Comparison of ENCODE assay signal across 8 cellular contexts in genomic region chr6:133837801-133838349, GRCh38. TPM values are rescaled to one million over a fixed set of nuclear protein-coding genes. Genes with fewer than 3 reads are reported as not detected.
DNase-seq lines count a peak whose midpoint lies in the region; ATAC-seq and TF ChIP-seq lines count a peak whose summit lies in the region.

No MANE protein-coding gene starts in this region.

- peak overlapping the region; percentile 92 for H3K27ac ChIP-seq in foreskin keratinocyte

- no peaks in the 10 kb centered on the region for H3K9me3 Mint-ChIP-seq in activated T-helper 17 cell treated with anti-CD3 and anti-CD28 coated beads, Interleukin-2, amount 50 U/mL, for 72 hours
- peaks cover 4% of the 10 kb centered on the region for H3K9me3 Mint-ChIP-seq in progenitor cell of endocrine pancreas (ENCODE audit: low read depth)

- peaks cover 9% of the 10 kb centered on the region for H3K4me1 Mint-ChIP-seq in activated T-helper 17 cell treated with anti-CD3 and anti-CD28 coated beads, Interleukin-2, amount 50 U/mL, for 72 hours
- H3K4me1 Mint-ChIP-seq in progenitor cell of endocrine pancreas (ENCODE audit: low read depth): peaks cover 1% of the 10 kb centered on the region

- H3K36me3 Mint-ChIP-seq in activated T-helper 17 cell treated with anti-CD3 and anti-CD28 coated beads, Interleukin-2, amount 50 U/mL, for 72 hours (ENCODE audit: low read depth): no peaks in the 10 kb centered on the region
- H3K36me3 Mint-ChIP-seq in progenitor cell of endocrine pancreas (ENCODE audit: insufficient read depth): no peaks in the 10 kb centered on the region

- H3K27ac Mint-ChIP-seq in activated T-helper 17 cell treated with anti-CD3 and anti-CD28 coated beads, Interleukin-2, amount 50 U/mL, for 72 hours: no peak overlapping the region
- H3K27ac Mint-ChIP-seq in progenitor cell of endocrine pancreas: peak overlapping the region; percentile 54

- peaks cover 25% of the 10 kb centered on the region for H3K27me3 Mint-ChIP-seq in activated T-helper 17 cell treated with anti-CD3 and anti-CD28 coated beads, Interleukin-2, amount 50 U/mL, for 72 hours
- H3K27me3 Mint-ChIP-seq in progenitor cell of endocrine pancreas: peaks cover 9% of the 10 kb centered on the region

- no peaks in the 10 kb centered on the region for H3K4me1 ChIP-seq in foreskin keratinocyte

- ATAC-seq in HG03280 (IDR thresholded peaks at IDR 0.05; ENCODE audit: unreplicated experiment) (peak; percentile 68), foreskin keratinocyte (peak; percentile 95), GM18858 (IDR thresholded peaks at IDR 0.05; ENCODE audit: unreplicated experiment) (no peak)
- peak; percentile 72 for ATAC-seq in activated T-helper 17 cell treated with anti-CD3 and anti-CD28 coated beads, Interleukin-2, amount 50 U/mL, for 72 hours (replicated peaks)

- peak overlapping the region; percentile 66 for H3K4me3 Mint-ChIP-seq in activated T-helper 17 cell treated with anti-CD3 and anti-CD28 coated beads, Interleukin-2, amount 50 U/mL, for 72 hours
- peak overlapping the region; percentile 76 for H3K4me3 Mint-ChIP-seq in progenitor cell of endocrine pancreas (ENCODE audit: low read depth)

- peaks cover 16% of the 10 kb centered on the region for H3K27me3 ChIP-seq in foreskin keratinocyte

- DNase-seq in NCI-H345 (lab: John Stamatoyannopoulos, UW): peak; percentile 35
- DNase-seq in NCI-H345 treated with DMSO at 0.1 percent for 48 hours (lab: John Stamatoyannopoulos, UW; ENCODE audit: unreplicated experiment): no peak
- DNase-seq in OCI-M1 (lab: John Stamatoyannopoulos, UW): peak; percentile 60
- DNase-seq in foreskin keratinocyte: peak; percentile 40 to 66
- peak; percentile 62 for DNase-seq in progenitor cell of endocrine pancreas (ENCODE audit: low spot score, unreplicated experiment)

- peak; percentile 84 for TF ChIP-seq CTCF in foreskin keratinocyte (conservative IDR thresholded peaks at IDR 0.05)
- TF ChIP-seq CTCF in progenitor cell of endocrine pancreas (IDR thresholded peaks at IDR 0.05; ENCODE audit: unreplicated experiment): peak; percentile 92

RNA-seq across cellular contexts. Expression of gene TCF21, which starts 51.0 kb away (rescaled TPM):
- not detected for total RNA-seq in activated T-helper 17 cell treated with anti-CD3 and anti-CD28 coated beads, Interleukin-2, amount 50 U/mL, for 72 hours
- total RNA-seq in foreskin keratinocyte: not detected in 2 replicates
- not detected in 2 replicates for polyA plus RNA-seq in foreskin keratinocyte
- not detected in 2 replicates for total RNA-seq in progenitor cell of endocrine pancreas
